In the genomic region with DNA sequence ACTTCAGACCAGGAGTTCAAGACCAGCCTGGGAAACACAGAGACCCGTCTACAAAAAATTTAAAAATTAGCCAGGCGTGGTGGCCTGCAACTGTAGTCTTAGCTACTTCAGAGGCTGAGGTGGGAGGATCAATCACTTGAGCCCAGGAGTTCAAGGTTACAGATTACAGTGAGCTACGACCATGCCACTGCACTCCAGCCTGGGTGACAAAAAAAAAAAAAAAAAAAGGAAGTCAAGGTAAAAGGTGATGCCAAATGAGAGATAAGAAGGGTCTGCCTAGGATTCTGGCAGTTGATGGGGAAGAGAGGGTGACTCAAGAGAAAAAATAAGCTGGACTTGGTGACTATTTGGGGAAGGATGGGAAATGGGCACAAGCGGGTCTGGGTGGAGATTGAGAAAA, we compare ENCODE assay signal across 9 cellular contexts. TPM values are rescaled to one million over a fixed set of nuclear protein-coding genes. Genes with fewer than 3 reads are reported as not detected.
DNase-seq lines count a peak whose midpoint lies in the region; ATAC-seq and TF ChIP-seq lines count a peak whose summit lies in the region.
"Had no signal": no experiment of that assay in that cellular context is flagged by ENCODE, and none has a peak within 500 bp of the region (broad histone marks: within the 10 kb centered on the region; RNA-seq: fewer than 3 reads in every experiment).

No MANE protein-coding gene starts in this region.

- H2AFZ ChIP-seq in smooth muscle cell (ENCODE audit: low read depth): no peak overlapping the region

- peaks cover 5% of the 10 kb centered on the region for H3K79me2 ChIP-seq in smooth muscle cell (ENCODE audit: low read depth)

- H3K4me2 ChIP-seq in smooth muscle cell: no peak overlapping the region

- peaks cover 8% of the 10 kb centered on the region for H4K20me1 ChIP-seq in smooth muscle cell (ENCODE audit: low read depth)

- H3K27me3 ChIP-seq in smooth muscle cell (ENCODE audit: low read depth): no peaks in the 10 kb centered on the region

- H3K27ac ChIP-seq in RWPE1 (peak overlapping the region; percentile 58), epithelial cell of prostate (peak overlapping the region; percentile 92), smooth muscle cell (ENCODE audit: low read depth) (peak overlapping the region; percentile 34)

- CTCF ChIA-PET in activated CD4-positive, alpha-beta T cell treated with anti-CD3 and anti-CD28 coated beads for 36 hours (lab: Charles Lee): interaction anchor here (0.6 to 21.7 kb wide), 23 partner anchors 8 to 818 kb away, joined by 3 to 300 read pairs (median 4); a partner anchor contains a TSS
- CTCF ChIA-PET in RWPE1 (lab: Yijun Ruan, JAX): interaction anchor here (0.6 to 4.3 kb wide), 6 partner anchors 10 to 72 kb away, joined by 3 to 81 read pairs (median 8); a partner anchor contains a TSS

- intact Hi-C loops in activated CD4-positive, alpha-beta T cell treated with anti-CD3 and anti-CD28 coated beads for 36 hours (cut with DNase I, micrococcal nuclease): loop anchor here in 1 of 2 experiments (1.0 kb wide), 3 partner anchors 7 to 147 kb away; a partner anchor contains a TSS

- TF ChIP-seq CTCF in RWPE1 (conservative IDR thresholded peaks at IDR 0.05; ENCODE audit: low read depth): no peak
- no peak for TF ChIP-seq CTCF in smooth muscle cell (IDR thresholded peaks at IDR 0.05; ENCODE audit: borderline replicate concordance, insufficient read depth, poor library complexity, severe bottlenecking)

- 96% methylated on average over 4 of the region's 4 CpGs for WGBS in smooth muscle cell (ENCODE audit: low lambda C conversion rate)

- no peaks in the 10 kb centered on the region for H3K36me3 ChIP-seq in smooth muscle cell (ENCODE audit: low read depth)

- no peaks in the 10 kb centered on the region for H3F3A ChIP-seq in smooth muscle cell (ENCODE audit: low read depth)

- no peak overlapping the region for H3K4me3 Mint-ChIP-seq in activated CD4-positive, alpha-beta T cell treated with anti-CD3 and anti-CD28 coated beads for 36 hours

- H3K4me3 ChIP-seq in smooth muscle cell: no peak overlapping the region

- H3K36me3 Mint-ChIP-seq in activated CD4-positive, alpha-beta T cell treated with anti-CD3 and anti-CD28 coated beads for 36 hours (ENCODE audit: low read depth): peaks cover 2% of the 10 kb centered on the region

- H3K4me1 Mint-ChIP-seq in activated CD4-positive, alpha-beta T cell treated with anti-CD3 and anti-CD28 coated beads for 36 hours: peaks cover 52% of the 10 kb centered on the region

- no peaks in the 10 kb centered on the region for H3K9me3 Mint-ChIP-seq in activated CD4-positive, alpha-beta T cell treated with anti-CD3 and anti-CD28 coated beads for 36 hours (ENCODE audit: low read depth)

- H3K27ac Mint-ChIP-seq in activated CD4-positive, alpha-beta T cell treated with anti-CD3 and anti-CD28 coated beads for 36 hours: peak overlapping the region; percentile 71

- H3K9me3 ChIP-seq in smooth muscle cell (replicated peaks; ENCODE audit: low read depth): no peaks in the 10 kb centered on the region

- no peaks in the 10 kb centered on the region for H3K27me3 Mint-ChIP-seq in activated CD4-positive, alpha-beta T cell treated with anti-CD3 and anti-CD28 coated beads for 36 hours

- no peak overlapping the region for H3K9ac ChIP-seq in smooth muscle cell (ENCODE audit: low read depth)

- no peak for ATAC-seq in activated CD4-positive, alpha-beta T cell treated with anti-CD3 and anti-CD28 coated beads for 36 hours

- H3K4me1 ChIP-seq in smooth muscle cell (ENCODE audit: low read depth): peaks cover 9% of the 10 kb centered on the region

- DNase-seq in activated CD4-positive, alpha-beta T cell treated with anti-CD3 and anti-CD28 coated beads for 36 hours: no peak
- no peak for DNase-seq in activated CD4-positive, alpha-beta T cell treated with anti-CD3 and anti-CD28 coated beads, Interleukin-2, amount 50 U/mL, for 48 hours
- DNase-seq in RWPE1 (ENCODE audit: low spot score) (no peak), epithelial cell of prostate (ENCODE audit: low read depth, low spot score) (no peak), smooth muscle cell (lab: John Stamatoyannopoulos, UW; ENCODE audit: unreplicated experiment) (no peak), NCI-H2081 (lab: John Stamatoyannopoulos, UW) (no peak), NCI-H1436 (lab: John Stamatoyannopoulos, UW) (no peak)
- no peak for DNase-seq in stimulated activated naive CD4-positive, alpha-beta T cell (lab: John Stamatoyannopoulos, UW)
- DNase-seq: NCI-H2081 treated with DMSO at 0.1 percent for 48 hours had no signal

- POLR2A ChIA-PET in activated CD4-positive, alpha-beta T cell treated with anti-CD3 and anti-CD28 coated beads for 36 hours (lab: Charles Lee): interaction anchor here (0.6 to 1.7 kb wide), 3 partner anchors 10 to 123 kb away, joined by 3 to 8 read pairs (median 3); a partner anchor contains a TSS
- POLR2A ChIA-PET in RWPE1 (lab: Yijun Ruan, JAX; ENCODE audit: low non-redundant PET): interaction anchor here (0.7 to 2.9 kb wide), 2 partner anchors 15 to 32 kb away, joined by 4 to 17 read pairs; a partner anchor contains a TSS

RNA-seq across cellular contexts. Expression of a gene that starts 32.5 kb away (rescaled TPM):
- total RNA-seq in activated CD4-positive, alpha-beta T cell treated with anti-CD3 and anti-CD28 coated beads for 36 hours: 10 to 100 TPM; 31.9 to 38.2 TPM
- 16.0 and 18.0 TPM in 2 replicates for total RNA-seq in smooth muscle cell
- polyA plus RNA-seq in smooth muscle cell: 21.2 and 22.1 TPM in 2 replicates

Comparison
In these comparisons a context has a peak if more than half of its experiments do, and no peak if none do; other contexts are left out.
1. H3K27ac ChIP-seq: peak in every context shown above with its lines; median percentile 92 in epithelial cell of prostate; 58 in RWPE1; 34 in smooth muscle cell.